In the genomic region with DNA sequence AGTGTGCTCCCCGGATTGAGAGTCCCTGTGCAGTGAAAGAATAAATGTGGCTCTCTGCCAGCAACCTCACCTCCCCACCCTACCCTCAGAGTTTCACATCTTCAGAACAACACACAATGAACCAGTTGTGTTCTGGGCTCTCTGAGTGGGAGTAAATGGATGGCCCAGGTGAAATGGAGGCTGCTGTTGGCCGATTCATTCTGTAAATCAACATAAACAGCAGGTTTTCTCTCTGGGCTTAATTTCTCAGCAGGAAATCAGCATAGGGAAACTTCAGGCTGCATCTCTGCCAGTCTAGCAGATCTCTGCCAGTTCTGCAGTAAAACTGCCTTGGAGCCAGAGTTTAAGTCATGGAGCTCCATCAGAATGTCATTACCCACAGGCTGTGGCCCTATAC, we compare ENCODE assay signal across 14 cellular contexts. TPM values are rescaled to one million over a fixed set of nuclear protein-coding genes. Genes with fewer than 3 reads are reported as not detected.
A peak's percentile ranks its signal among the peaks of the same experiment; 100 is the strongest.
DNase-seq lines count a peak whose midpoint lies in the region; ATAC-seq and TF ChIP-seq lines count a peak whose summit lies in the region.
"Had no signal": no experiment of that assay in that cellular context is flagged by ENCODE, and none has a peak within 500 bp of the region (broad histone marks: within the 10 kb centered on the region; RNA-seq: fewer than 3 reads in every experiment).

No MANE protein-coding gene starts in this region.

- in situ Hi-C loops in KBM-7 (cut with MboI; ENCODE audit: low pct_unique_long_range_greater_than_20kb, low sequenced_read_pairs) (no loop called here), brain microvascular endothelial cell (cut with HindIII; ENCODE audit: low pct_ligation_motif_present, low sequenced_read_pairs) (no loop called here)

- H3K27me3 ChIP-seq in osteoblast (ENCODE audit: insufficient read depth, low read length), result no peaks in the 10 kb centered on the region
- H3K27me3 ChIP-seq in brain microvascular endothelial cell (replicated peaks), result no peaks in the 10 kb centered on the region
- H3K27me3 ChIP-seq: right lobe of liver, upper lobe of right lung had no signal

- H3K4me1 ChIP-seq in osteoblast (ENCODE audit: insufficient read depth, low read length), result peaks cover 5% of the 10 kb centered on the region
- H3K4me1 ChIP-seq: right lobe of liver had no signal

- no peaks in the 10 kb centered on the region for H3K9me3 ChIP-seq in osteoblast (ENCODE audit: low read depth, low read length)
- H3K9me3 ChIP-seq: right lobe of liver, upper lobe of right lung had no signal

- no peaks in the 10 kb centered on the region for H3K36me3 Mint-ChIP-seq in brain

- TF ChIP-seq CTCF in brain (conservative IDR thresholded peaks at IDR 0.05), result no peak
- TF ChIP-seq CTCF in osteoblast (IDR thresholded peaks at IDR 0.05; ENCODE audit: extremely low read depth, low read depth, low read length), result no peak
- TF ChIP-seq CTCF in brain microvascular endothelial cell (IDR thresholded peaks at IDR 0.05; ENCODE audit: low read depth, low read length, missing control alignments), result no peak

- peak overlapping the region; percentile 70 to 96 (median 89) for H3K27ac Mint-ChIP-seq in brain
- H3K27ac Mint-ChIP-seq: activated B cell treated with CpG ODN at 0.5 μM for 24 hours had no signal

- peaks cover 45% of the 10 kb centered on the region for H3K4me1 Mint-ChIP-seq in brain

- ATAC-seq in HG02885 (IDR thresholded peaks at IDR 0.05; ENCODE audit: poor library complexity, unreplicated experiment), result no peak
- ATAC-seq: right lobe of liver, upper lobe of right lung had no signal

- peak; percentile 14 for DNase-seq in NCI-H2227 (lab: John Stamatoyannopoulos, UW; ENCODE audit: unreplicated experiment)
- no peak for DNase-seq in NCI-H2227 treated with DMSO at 0.1 percent for 48 hours (lab: John Stamatoyannopoulos, UW)
- DNase-seq in NCI-H69 (lab: John Stamatoyannopoulos, UW), result peak; percentile 63
- DNase-seq in osteoblast (ENCODE audit: insufficient read length, low spot score, missing footprints), result peak; percentile 45
- no peak for DNase-seq in KBM-7
- DNase-seq in brain microvascular endothelial cell, result no peak
- DNase-seq: activated B cell treated with CpG ODN at 0.5 μM for 24 hours, MM.1S, NCI-H524 treated with DMSO at 0.1 percent for 48 hours, SHP77 treated with DMSO at 0.1 percent for 48 hours, upper lobe of right lung had no signal

- no peak overlapping the region for H3K4me3 ChIP-seq in osteoblast (ENCODE audit: insufficient read depth, low read length)
- no peak overlapping the region for H3K4me3 ChIP-seq in brain microvascular endothelial cell (ENCODE audit: low read depth, low read length)
- H3K4me3 ChIP-seq: right lobe of liver, upper lobe of right lung had no signal

- peak overlapping the region; percentile 88 for H2AFZ ChIP-seq in osteoblast (ENCODE audit: low read length)

- no peaks in the 10 kb centered on the region for H3K79me2 ChIP-seq in osteoblast (ENCODE audit: insufficient read depth, low read length)

- no peaks in the 10 kb centered on the region for H4K20me1 ChIP-seq in osteoblast (ENCODE audit: insufficient read depth, low read length)

- H3K27me3 Mint-ChIP-seq in brain, result no peaks in the 10 kb centered on the region
- H3K27me3 Mint-ChIP-seq: activated B cell treated with CpG ODN at 0.5 μM for 24 hours had no signal

- no peaks in the 10 kb centered on the region for H3K9me3 Mint-ChIP-seq in brain
- H3K9me3 Mint-ChIP-seq: activated B cell treated with CpG ODN at 0.5 μM for 24 hours had no signal

- H3K36me3 ChIP-seq in osteoblast (ENCODE audit: insufficient read depth, low read length) (no peaks in the 10 kb centered on the region), brain microvascular endothelial cell (replicated peaks) (no peaks in the 10 kb centered on the region)
- H3K36me3 ChIP-seq: right lobe of liver, upper lobe of right lung had no signal

- H3K27ac ChIP-seq in osteoblast (ENCODE audit: low read depth, low read length), result no peak overlapping the region
- no peak overlapping the region for H3K27ac ChIP-seq in brain microvascular endothelial cell
- H3K27ac ChIP-seq: right lobe of liver, upper lobe of right lung had no signal

- H3K4me3 Mint-ChIP-seq in brain, result peak overlapping the region in 1 of 5 experiments; percentile 24
- H3K4me3 Mint-ChIP-seq: activated B cell treated with CpG ODN at 0.5 μM for 24 hours had no signal

- peak overlapping the region; percentile 11 for H3K4me2 ChIP-seq in osteoblast (ENCODE audit: insufficient read depth, low read length)

RNA-seq across cellular contexts. Expression of a gene that starts 54.6 kb away (rescaled TPM):
- 22.9 TPM for polyA plus RNA-seq in brain (ENCODE audit: insufficient read depth, low read depth, low replicate concordance)
- 39.1 and 42.7 TPM in 2 replicates for total RNA-seq in osteoblast

Comparison
In these comparisons a context has a peak if more than half of its experiments do, and no peak if none do; other contexts are left out.
1. DNase-seq: peak in NCI-H2227 (single experiment), NCI-H69 (single experiment) and osteoblast (single experiment); none in NCI-H2227 treated with DMSO at 0.1 percent for 48 hours (single experiment), KBM-7 (single experiment) and brain microvascular endothelial cell (single experiment).